Comparison of ENCODE assay signal across 18 cellular contexts in the genomic region with DNA sequence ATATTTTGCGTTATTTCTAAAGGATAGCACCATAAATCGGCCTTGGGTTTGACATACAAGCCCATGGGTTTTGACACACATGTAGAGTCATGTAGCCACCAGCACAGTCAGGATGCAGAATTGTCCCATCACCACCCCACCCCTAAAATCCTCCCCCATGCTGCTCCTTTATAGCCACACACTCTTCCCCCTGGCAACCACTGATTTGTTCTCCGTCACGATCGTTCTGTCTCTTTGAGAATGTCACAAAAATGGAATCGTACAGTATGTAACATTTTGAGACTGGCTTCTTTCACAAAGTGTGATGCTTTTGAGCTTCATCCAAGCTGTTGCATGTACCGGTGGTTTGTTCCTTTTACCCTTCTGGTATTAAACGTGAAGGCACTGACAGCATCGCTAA.
"Had no signal": no experiment of that assay in that cellular context is flagged by ENCODE, and none has a peak within 500 bp of the region (broad histone marks: within the 10 kb centered on the region; RNA-seq: fewer than 3 reads in every experiment).

No MANE protein-coding gene starts in this region.

- H3K4me1 Mint-ChIP-seq: natural killer cell; stimulated activated memory B cell treated with anti-CD40 and anti-IgM and Interleukin-4, amounts not matched to agents 10 μg/mL and 1 μg/mL and 100 μg/mL, for 72 hours had no signal

- H3K9me3 Mint-ChIP-seq: effector memory CD8-positive, alpha-beta T cell; natural killer cell; stimulated activated naive CD8-positive, alpha-beta T cell treated with anti-CD3 and anti-CD28 coated beads, Interleukin-15, Interleukin-2, amounts not matched to agents 100 ng/mL and 50 ng/mL, for 24 hours had no signal

- H3K27ac Mint-ChIP-seq: effector memory CD8-positive, alpha-beta T cell; natural killer cell; stimulated activated memory B cell treated with anti-CD40 and anti-IgM and Interleukin-4, amounts not matched to agents 10 μg/mL and 1 μg/mL and 100 μg/mL, for 72 hours; stimulated activated naive CD8-positive, alpha-beta T cell treated with anti-CD3 and anti-CD28 coated beads, Interleukin-15, Interleukin-2, amounts not matched to agents 100 ng/mL and 50 ng/mL, for 24 hours had no signal

- ATAC-seq: effector memory CD8-positive, alpha-beta T cell; heart left ventricle; natural killer cell; right lobe of liver; stimulated activated memory B cell treated with anti-CD40 and anti-IgM and Interleukin-4, amounts not matched to agents 10 μg/mL and 1 μg/mL and 100 μg/mL, for 72 hours had no signal

- H3K36me3 ChIP-seq: heart left ventricle, right lobe of liver, spleen had no signal

- H3K36me3 Mint-ChIP-seq: natural killer cell; stimulated activated memory B cell treated with anti-CD40 and anti-IgM and Interleukin-4, amounts not matched to agents 10 μg/mL and 1 μg/mL and 100 μg/mL, for 72 hours had no signal

- H3K4me1 ChIP-seq: heart left ventricle, parathyroid adenoma, psoas muscle, right lobe of liver, spleen had no signal

- H3K27ac ChIP-seq: heart left ventricle, parathyroid adenoma, psoas muscle, right lobe of liver, spleen had no signal

- DNase-seq: effector memory CD8-positive, alpha-beta T cell; foreskin melanocyte; heart left ventricle; hippocampal formation; kidney glomerular epithelial cell; mammary epithelial cell; natural killer cell; occipital lobe; psoas muscle; retina; right lobe of liver; stimulated activated CD4-positive, alpha-beta T cell treated with anti-CD3 and anti-CD28 coated beads, Interleukin-15, amount 100 ng/mL, for 24 hours; stimulated activated CD4-positive, alpha-beta T cell treated with anti-CD3 and anti-CD28 coated beads, Interleukin-1b, Interleukin-23, amount 100 ng/mL, for 48 hours; stimulated activated CD4-positive, alpha-beta T cell treated with anti-CD3 and anti-CD28 coated beads, Interleukin-4, amount 100 ng/mL, for 24 hours had no signal

- H3K4me3 Mint-ChIP-seq: effector memory CD8-positive, alpha-beta T cell; natural killer cell; stimulated activated memory B cell treated with anti-CD40 and anti-IgM and Interleukin-4, amounts not matched to agents 10 μg/mL and 1 μg/mL and 100 μg/mL, for 72 hours; stimulated activated naive CD8-positive, alpha-beta T cell treated with anti-CD3 and anti-CD28 coated beads, Interleukin-15, Interleukin-2, amounts not matched to agents 100 ng/mL and 50 ng/mL, for 24 hours had no signal

- H3K79me2 ChIP-seq: parathyroid adenoma had no signal

- H3K27me3 Mint-ChIP-seq: stimulated activated naive CD8-positive, alpha-beta T cell treated with anti-CD3 and anti-CD28 coated beads, Interleukin-15, Interleukin-2, amounts not matched to agents 100 ng/mL and 50 ng/mL, for 24 hours had no signal

- H2AFZ ChIP-seq: parathyroid adenoma had no signal

- H3K9me3 ChIP-seq: heart left ventricle, psoas muscle, right lobe of liver, spleen had no signal

- H3K27me3 ChIP-seq: right lobe of liver, spleen had no signal

- H3K4me3 ChIP-seq: heart left ventricle, psoas muscle, right lobe of liver, spleen had no signal
